8 cellular contexts compared by ENCODE assay signal in genomic region chr11:17734986-17735822, GRCh38. TPM values are rescaled to one million over a fixed set of nuclear protein-coding genes. Genes with fewer than 3 reads are reported as not detected.
A peak's percentile ranks its signal among the peaks of the same experiment; 100 is the strongest.
DNase-seq lines count a peak whose midpoint lies in the region; ATAC-seq and TF ChIP-seq lines count a peak whose summit lies in the region.

No MANE protein-coding gene starts in this region.

- TF ChIP-seq CTCF in DOHH2 (IDR thresholded peaks at IDR 0.05; ENCODE audit: low read depth, low read length, poor library complexity, severe bottlenecking), result no peak
- TF ChIP-seq CTCF in SK-N-SH (IDR thresholded peaks at IDR 0.05), result no peak
- TF ChIP-seq CTCF in dorsolateral prefrontal cortex (IDR thresholded peaks at IDR 0.05 in 54 of 56, conservative IDR thresholded peaks at IDR 0.05 in 2 of 56; ENCODE audit: low read depth in 1 of 56, partially characterized antibody in 56 of 56), result peak in 4 of 56 donors; percentile 4 to 19 (median 9)
- no peak for TF ChIP-seq CTCF in right lobe of liver (IDR thresholded peaks at IDR 0.05)

- ATAC-seq in HG02973 (IDR thresholded peaks at IDR 0.05; ENCODE audit: unreplicated experiment), result peak; percentile 46
- peak; percentile 67 to 75 (median 72) for ATAC-seq in right lobe of liver
- no peak for ATAC-seq in HG02840 (IDR thresholded peaks at IDR 0.05; ENCODE audit: low FRiP score, unreplicated experiment)

- H3K9me3 ChIP-seq in DOHH2 (ENCODE audit: control insufficient read depth, insufficient read depth, low read length) (no peaks in the 10 kb centered on the region), SK-N-SH (no peaks in the 10 kb centered on the region), right lobe of liver (no peaks in the 10 kb centered on the region)

- no peaks in the 10 kb centered on the region for H3K4me1 ChIP-seq in DOHH2 (ENCODE audit: control insufficient read depth, low read length)
- peaks cover 0 to 34% of the 10 kb centered on the region in 2 experiments; a peak in 1 of 4 replicates for H3K4me1 ChIP-seq in SK-N-SH (ENCODE audit: control insufficient read depth in 1 of 2, insufficient read depth in 2 of 2, low read depth in 1 of 2, low read length in 1 of 2)
- H3K4me1 ChIP-seq in right lobe of liver, result peaks cover 0 to 15% (median 3%) of the 10 kb centered on the region in 4 donors

- H3K9me2 ChIP-seq in DOHH2 (replicated peaks; ENCODE audit: control insufficient read depth, low read length) (no peaks in the 10 kb centered on the region), SK-N-SH (no peaks in the 10 kb centered on the region)

- POLR2A ChIA-PET in SK-N-SH (lab: Yijun Ruan, JAX), result interaction anchor here (1.0 kb wide), 1 partner anchor 169 kb away, joined by 3 read pairs; no protein-coding TSS in a partner anchor

- H3K79me2 ChIP-seq in DOHH2 (ENCODE audit: control insufficient read depth, low read length), result no peaks in the 10 kb centered on the region
- no peaks in the 10 kb centered on the region for H3K79me2 ChIP-seq in SK-N-SH (ENCODE audit: insufficient read depth)

- H3K4me3 ChIP-seq in DOHH2 (ENCODE audit: low read length), result no peak overlapping the region
- H3K4me3 ChIP-seq in SK-N-SH (ENCODE audit: low read depth in 2 of 2, low read length in 1 of 2), result peak overlapping the region; percentile 49 to 64; a peak in 3 of 4 replicates
- H3K4me3 ChIP-seq in dorsolateral prefrontal cortex, result peak overlapping the region; percentile 27 to 77 (median 61)
- peak overlapping the region in 1 of 3 donors; percentile 46 for H3K4me3 ChIP-seq in right lobe of liver

- no peaks in the 10 kb centered on the region for H4K20me1 ChIP-seq in DOHH2 (ENCODE audit: control insufficient read depth, insufficient read depth, low read depth, low read length)
- no peaks in the 10 kb centered on the region for H4K20me1 ChIP-seq in SK-N-SH (ENCODE audit: insufficient read depth)

- no peak overlapping the region for H2AFZ ChIP-seq in SK-N-SH (ENCODE audit: low read depth)

- H3K9ac ChIP-seq in SK-N-SH, result no peak overlapping the region

- CTCF ChIA-PET in SK-N-SH (lab: Yijun Ruan, JAX), result interaction anchor here (0.5 to 14.2 kb wide), 24 partner anchors 9 to 1447 kb away, joined by 3 to 730 read pairs (median 4); partner anchors contain the start of gene MYOD1

- H3K4me2 ChIP-seq in DOHH2 (ENCODE audit: low read length) (peak overlapping the region; percentile 43), SK-N-SH (peak overlapping the region; percentile 89)

- H3K27ac ChIP-seq in DOHH2 (ENCODE audit: low read depth, low read length) (no peak overlapping the region), SK-N-SH (ENCODE audit: low read depth in 2 of 2, low read length in 1 of 2) (peak overlapping the region in 1 of 2 experiments; percentile 72; a peak in 2 of 4 replicates), dorsolateral prefrontal cortex (peak overlapping the region in 51 of 59 donors; percentile 16 to 91 (median 76)), right lobe of liver (no peak overlapping the region)

- no peaks in the 10 kb centered on the region for H3F3A ChIP-seq in DOHH2 (ENCODE audit: control insufficient read depth, insufficient read depth)
- no peaks in the 10 kb centered on the region for H3F3A ChIP-seq in SK-N-SH (replicated peaks; ENCODE audit: insufficient read depth)

- TF ChIP-seq RAD21 in SK-N-SH (IDR thresholded peaks at IDR 0.05; ENCODE audit: low read length), result no peak

- TF ChIP-seq POLR2A in right lobe of liver (IDR thresholded peaks at IDR 0.05), result no peak

- DNase-seq in SK-N-SH (peak; percentile 86), dorsolateral prefrontal cortex (peak in 3 of 10 donors; percentile 25 to 65 (median 47)), right lobe of liver (peak; percentile 66 to 75 (median 71))
- DNase-seq in stimulated activated CD8-positive, alpha-beta memory T cell treated with anti-CD3 and anti-CD28 coated beads, Interleukin-15, amount 100 ng/mL, for 48 hours (ENCODE audit: low read depth in 2 of 2), result peak; percentile 31 to 34
- DNase-seq in effector CD4-positive, alpha-beta T cell, result no peak

- no peaks in the 10 kb centered on the region for H3K36me3 ChIP-seq in DOHH2 (ENCODE audit: control insufficient read depth, low read length)
- no peaks in the 10 kb centered on the region for H3K36me3 ChIP-seq in SK-N-SH (replicated peaks in 1 of 2; ENCODE audit: control insufficient read depth in 1 of 2, insufficient read depth in 2 of 2, low read length in 1 of 2)
- no peaks in the 10 kb centered on the region for H3K36me3 ChIP-seq in right lobe of liver

- TF ChIP-seq EP300 in SK-N-SH (IDR thresholded peaks at IDR 0.05; ENCODE audit: borderline replicate concordance in 1 of 2, low read depth in 1 of 2, low read length in 1 of 2), result no peak

- WGBS in SK-N-SH (ENCODE audit: low lambda C conversion rate), result 4% methylated on average over 14 of the region's 74 CpGs
- 2% methylated on average over 13 of the region's 74 CpGs for WGBS in right lobe of liver (ENCODE audit: insufficient coverage, low coverage, low lambda C conversion rate, missing lambda C conversion rate)

- intact Hi-C loops in dorsolateral prefrontal cortex (cut with DNase I), result loop anchor here (5.0 to 10.0 kb wide), 3 partner anchors 100 to 350 kb away; partner anchors contain the start of gene KCNJ11 (in 1 of the 2)
- intact Hi-C loops in right lobe of liver (cut with DNase I), result no loop called here

- peaks cover 12% of the 10 kb centered on the region for H3K27me3 ChIP-seq in DOHH2 (ENCODE audit: control insufficient read depth, low read length)
- H3K27me3 ChIP-seq in SK-N-SH (ENCODE audit: insufficient read depth), result no peaks in the 10 kb centered on the region; the same call in 1 of the 2 replicates
- H3K27me3 ChIP-seq in dorsolateral prefrontal cortex, result peaks cover 0 to 49% (median 19%) of the 10 kb centered on the region in 45 donors
- H3K27me3 ChIP-seq in right lobe of liver, result peaks cover 0 to 12% of the 10 kb centered on the region in 2 donors

TF ChIP-seq in SK-N-SH, 30 proteins besides CTCF, POLR2A, EP300 and RAD21:
- TF ChIP-seq PBX3 (IDR thresholded peaks at IDR 0.05) (no peak), RXRA (IDR thresholded peaks at IDR 0.05; ENCODE audit: borderline replicate concordance, low read depth) (no peak), REST (IDR thresholded peaks at IDR 0.05; ENCODE audit: low read depth, low read length) (peak; percentile 96), CHD2 (IDR thresholded peaks at IDR 0.05; ENCODE audit: low read length, partially characterized antibody) (no peak)

RNA-seq across cellular contexts. Expression of gene KCNC1, which starts 0.6 kb away (rescaled TPM):
- 0.13 and 0.18 TPM in 2 replicates for polyA plus RNA-seq in SK-N-SH (2012; rRNA removed)
- polyA plus RNA-seq in SK-N-SH (2012; cell fraction: cytosol; rRNA removed), result 0.09 and 0.14 TPM in 2 replicates
- 0.42 and 0.67 TPM in 2 replicates for polyA plus RNA-seq in SK-N-SH (2012; cell fraction: nucleus; rRNA removed)
- total RNA-seq in dorsolateral prefrontal cortex (100 to 1,000 TPM in 77 of 120 experiments, 10 to 100 TPM in 43; 28.2 to 194 (median 105) TPM), right lobe of liver (not detected)

RNA-seq across cellular contexts. Expression of gene MYOD1, which starts 15.8 kb away (rescaled TPM):
- polyA plus RNA-seq in SK-N-SH (2012; rRNA removed), result not detected in 2 replicates
- polyA plus RNA-seq in SK-N-SH (2012; cell fraction: cytosol; rRNA removed), result not detected in 2 replicates
- not detected in 2 replicates for polyA plus RNA-seq in SK-N-SH (2012; cell fraction: nucleus; rRNA removed)
- under 1 TPM in 13 of 120 experiments, not detected in 107; 0.25 to 0.69 (median 0.31) TPM for total RNA-seq in dorsolateral prefrontal cortex
- not detected for total RNA-seq in right lobe of liver

Comparison
In these comparisons a context has a peak if more than half of its experiments do, and no peak if none do; other contexts are left out.
1. H3K27ac ChIP-seq: peak in dorsolateral prefrontal cortex (51 of 59); none in DOHH2 (single experiment) and right lobe of liver (0 of 3).
2. RNA of gene KCNC1, which starts 0.6 kb away (total RNA-seq): 28.2 to 194 TPM in dorsolateral prefrontal cortex; not detected in right lobe of liver; every median in the first group is over 10 times any median in the second.
3. intact Hi-C loops: an anchor here in dorsolateral prefrontal cortex (5.0 to 10.0 kb wide); none called in right lobe of liver.